In genomic region chr7:158987691-158988090, GRCh38 we compare ENCODE assay signal across 18 cellular contexts.
"Had no signal": no experiment of that assay in that cellular context is flagged by ENCODE, and none has a peak within 500 bp of the region (broad histone marks: within the 10 kb centered on the region; RNA-seq: fewer than 3 reads in every experiment).

No MANE protein-coding gene starts in this region.

- H3K36me3 ChIP-seq: neural progenitor cell, neutrophil, ovary, pancreas, prostate gland, right atrium auricular region, right lobe of liver, sigmoid colon, spleen had no signal

- H3K4me1 ChIP-seq: neural progenitor cell, pancreas, parathyroid adenoma, prostate gland, psoas muscle, right atrium auricular region, right lobe of liver, sigmoid colon had no signal

- H3K27ac ChIP-seq: neural progenitor cell, neutrophil, ovary, pancreas, parathyroid adenoma, prostate gland, psoas muscle, right atrium auricular region, right lobe of liver, sigmoid colon, skin epidermis, spleen had no signal

- ATAC-seq: naive thymus-derived CD8-positive, alpha-beta T cell; natural killer cell; natural killer cell treated with Interleukin-12 subunit alpha and Interleukin-12 subunit beta and Interleukin-15 and Interleukin-18, amount 100 ng/mL, for 72 hours; pancreas; psoas muscle; right cardiac atrium; right lobe of liver; sciatic nerve had no signal

- H3K4me3 ChIP-seq: neural progenitor cell, ovary, pancreas, prostate gland, psoas muscle, right atrium auricular region, right lobe of liver, sigmoid colon, skin epidermis, smooth muscle cell, spleen had no signal

- H3K9me3 ChIP-seq: ovary, pancreas, prostate gland had no signal
